20 cellular contexts compared by ENCODE assay signal in the genomic region with DNA sequence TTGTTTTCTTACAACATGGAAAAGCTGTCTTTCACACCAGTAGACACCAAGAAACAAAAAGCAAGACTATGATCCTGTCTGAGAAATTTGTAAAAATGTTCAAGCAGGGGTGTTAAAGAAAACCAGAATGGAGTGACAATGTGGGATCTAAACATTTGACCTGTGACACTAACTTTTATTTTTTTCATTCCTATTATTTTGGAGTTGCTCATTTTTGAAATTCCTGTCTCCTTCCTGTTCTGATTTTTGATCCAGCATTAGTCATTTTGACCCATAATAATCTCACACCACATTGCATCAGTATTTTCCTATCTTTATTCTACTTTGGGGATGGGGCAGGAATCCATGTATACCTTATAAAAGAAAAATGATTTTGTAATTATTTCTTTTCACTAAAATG.
DNase-seq lines count a peak whose midpoint lies in the region; FAIRE-seq and TF ChIP-seq lines count a peak whose summit lies in the region.
"Had no signal": no experiment of that assay in that cellular context is flagged by ENCODE, and none has a peak within 500 bp of the region (broad histone marks: within the 10 kb centered on the region; RNA-seq: fewer than 3 reads in every experiment).

No MANE protein-coding gene starts in this region.

- no peak overlapping the region for H2BK5ac ChIP-seq in mesenchymal stem cell (ENCODE audit: low read depth, low read length, poor library complexity, severe bottlenecking)

- H3K18ac ChIP-seq in mesenchymal stem cell (ENCODE audit: low read depth in 1 of 2, low read length in 2 of 2), result no peak overlapping the region

- no peaks in the 10 kb centered on the region for H3K9me3 ChIP-seq in mesenchymal stem cell (ENCODE audit: control insufficient read depth, low read length)
- H3K9me3 ChIP-seq: tibial artery had no signal

- H4K8ac ChIP-seq in mesenchymal stem cell (ENCODE audit: low read length), result no peak overlapping the region

- H3K79me1 ChIP-seq in mesenchymal stem cell (replicated peaks; ENCODE audit: low read length, poor library complexity, severe bottlenecking), result no peaks in the 10 kb centered on the region

- no peaks in the 10 kb centered on the region for H3K27me3 ChIP-seq in mesenchymal stem cell (ENCODE audit: control insufficient read depth in 1 of 2, insufficient read depth in 1 of 2, low read length in 2 of 2)
- H3K27me3 ChIP-seq: tibial artery had no signal

- H3K23ac ChIP-seq in mesenchymal stem cell (ENCODE audit: low read length in 2 of 2), result no peak overlapping the region

- no peak overlapping the region for H2BK120ac ChIP-seq in mesenchymal stem cell (ENCODE audit: low read depth, low read length)

- H3K4ac ChIP-seq in mesenchymal stem cell (ENCODE audit: low read depth in 1 of 2, low read length in 2 of 2), result no peak overlapping the region

- TF ChIP-seq CTCF in fibroblast of pulmonary artery (IDR thresholded peaks at IDR 0.05; ENCODE audit: low read length, missing control alignments) (no peak), D721Med (IDR thresholded peaks at IDR 0.05; ENCODE audit: insufficient read depth, missing control alignments) (no peak)

- no peaks in the 10 kb centered on the region for H3K36me3 ChIP-seq in mesenchymal stem cell (ENCODE audit: control insufficient read depth in 1 of 2, insufficient read depth in 2 of 2, low read depth in 1 of 2, low read length in 2 of 2)
- H3K36me3 ChIP-seq: tibial artery had no signal

- H2AK5ac ChIP-seq in mesenchymal stem cell (ENCODE audit: low read length, severe bottlenecking), result no peak overlapping the region

- no peak overlapping the region for H2BK15ac ChIP-seq in mesenchymal stem cell (ENCODE audit: low read depth, poor library complexity, severe bottlenecking)

- H3K4me3 ChIP-seq in fibroblast of pulmonary artery (replicated peaks; ENCODE audit: low read depth, low read length) (no peak overlapping the region), mesenchymal stem cell (ENCODE audit: insufficient read depth in 1 of 2, low read depth in 1 of 2, low read length in 2 of 2) (no peak overlapping the region)
- H3K4me3 ChIP-seq: tibial artery had no signal

- no peak overlapping the region for H3K4me2 ChIP-seq in mesenchymal stem cell (ENCODE audit: low read length, poor library complexity, severe bottlenecking)

- H2BK12ac ChIP-seq in mesenchymal stem cell (ENCODE audit: low read length in 2 of 2), result no peak overlapping the region

- H3K4me1 ChIP-seq in mesenchymal stem cell (ENCODE audit: control insufficient read depth, insufficient read depth, low read depth, low read length), result peaks cover 8% of the 10 kb centered on the region

- FAIRE-seq in D721Med (lab: Jason Lieb, UNC), result no peak
- FAIRE-seq: islet of Langerhans had no signal

- H3K9ac ChIP-seq in mesenchymal stem cell (ENCODE audit: low read length), result no peak overlapping the region

- H3K14ac ChIP-seq in mesenchymal stem cell (ENCODE audit: low read length in 2 of 2), result no peak overlapping the region

- no peak overlapping the region for H4K91ac ChIP-seq in mesenchymal stem cell (ENCODE audit: low read length)

- H3K27ac ChIP-seq in substantia nigra (ENCODE audit: low read depth, low read length, poor library complexity, severe bottlenecking), result peak overlapping the region; percentile 65
- no peak overlapping the region for H3K27ac ChIP-seq in mesenchymal stem cell (ENCODE audit: low read length, poor library complexity, severe bottlenecking)
- H3K27ac ChIP-seq: RWPE1, tibial artery had no signal

- DNase-seq in HCEC 1CT (peak; percentile 53), amniotic epithelial cell (ENCODE audit: low read depth) (peak; percentile 14), fibroblast of pulmonary artery (ENCODE audit: low read depth) (peak; percentile 54), substantia nigra (lab: John Stamatoyannopoulos, UW) (no peak), amniotic stem cell (lab: John Stamatoyannopoulos, UW) (no peak), DMS 273 treated with DMSO at 0.1 percent for 48 hours (lab: John Stamatoyannopoulos, UW) (no peak), D721Med (ENCODE audit: insufficient read length, low spot score) (no peak), mesenchymal stem cell (no peak)
- DNase-seq: activated CD4-positive, alpha-beta T cell treated with anti-CD3 and anti-CD28 coated beads, Interleukin-2, amount 50 U/mL, for 1 hour; activated naive CD4-positive, alpha-beta T cell treated with anti-CD3 and anti-CD28 coated beads, Interleukin-2, amount 50 U/mL, for 16 hours; activated T-cell treated with anti-CD3 and anti-CD28 coated beads for 4 hours; C1 segment of cervical spinal cord; effector CD8-positive, alpha-beta T cell; NCI-H187; NCI-H446; NK-92 treated with Interleukin-12 subunit alpha and Interleukin-12 subunit beta, amount 100 ng/mL, for 24 hours; T-cell; tibial artery had no signal

- H2AFZ ChIP-seq in mesenchymal stem cell (ENCODE audit: low read depth, low read length), result no peak overlapping the region

Comparison
In these comparisons a context has a peak if more than half of its experiments do, and no peak if none do; other contexts are left out.
1. DNase-seq: peak in HCEC 1CT (single experiment), amniotic epithelial cell (single experiment) and fibroblast of pulmonary artery (single experiment); none in substantia nigra (0 of 49), amniotic stem cell (single experiment), DMS 273 treated with DMSO at 0.1 percent for 48 hours (single experiment), D721Med (single experiment) and mesenchymal stem cell (single experiment).